In the genomic region with DNA sequence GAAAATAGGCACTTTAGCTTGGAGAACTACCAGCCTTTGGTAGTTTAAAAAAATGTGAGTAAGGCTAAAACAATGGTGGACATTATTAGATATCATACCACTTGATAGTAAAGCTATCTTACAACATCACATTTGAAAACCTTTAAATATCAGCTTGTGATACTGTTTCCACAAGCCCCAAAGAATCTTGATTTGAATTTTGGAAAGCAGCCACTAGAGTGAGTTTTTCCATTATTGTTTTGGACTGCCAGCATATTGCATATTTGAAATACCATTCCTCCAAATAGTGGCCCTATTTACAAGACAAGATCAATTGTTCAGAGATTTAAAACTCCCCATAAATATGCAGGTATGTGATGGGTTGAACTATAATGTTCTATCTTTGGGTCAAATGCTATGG, we compare ENCODE assay signal across 17 cellular contexts.
DNase-seq lines count a peak whose midpoint lies in the region; ATAC-seq and TF ChIP-seq lines count a peak whose summit lies in the region.
"Had no signal": no experiment of that assay in that cellular context is flagged by ENCODE, and none has a peak within 500 bp of the region (broad histone marks: within the 10 kb centered on the region; RNA-seq: fewer than 3 reads in every experiment).

No MANE protein-coding gene starts in this region.

- DNase-seq in SK-N-SH = no peak
- peak; percentile 18 for DNase-seq in M059J (ENCODE audit: low read depth)
- peak; percentile 57 for DNase-seq in fibroblast of the aortic adventitia (ENCODE audit: low read depth)
- DNase-seq in NCI-H748 treated with DMSO at 0.1 percent for 48 hours (lab: John Stamatoyannopoulos, UW) = no peak
- DNase-seq: ACHN; C1 segment of cervical spinal cord; CD4-positive, alpha-beta T cell; DMS79; GDM1; GM23248 had no signal

- no peak for ATAC-seq in SK-N-SH treated with all-trans-retinoic acid at 6 μM for 48 hours
- ATAC-seq in HG03457 (IDR thresholded peaks at IDR 0.05; ENCODE audit: unreplicated experiment) = no peak
- no peak for ATAC-seq in GM21576 (IDR thresholded peaks at IDR 0.05; ENCODE audit: unreplicated experiment)
- ATAC-seq: HCT116, K562 had no signal

- no peak for TF ChIP-seq EP300 in SK-N-SH (IDR thresholded peaks at IDR 0.05; ENCODE audit: borderline replicate concordance in 1 of 2, low read depth in 1 of 2, low read length in 1 of 2)

- no peak overlapping the region for H3K9ac ChIP-seq in SK-N-SH
- H3K9ac ChIP-seq: GM23248 had no signal

- CTCF ChIA-PET in SK-N-SH (lab: Yijun Ruan, JAX) = interaction anchor here (1.6 kb wide), 1 partner anchor 10 kb away, joined by 3 read pairs; no protein-coding TSS in a partner anchor

- no peak overlapping the region for H2AFZ ChIP-seq in SK-N-SH (ENCODE audit: low read depth)
- H2AFZ ChIP-seq: GM23248 had no signal

- no peak overlapping the region for H3K27ac ChIP-seq in SK-N-SH (ENCODE audit: low read depth in 2 of 2, low read length in 1 of 2)
- H3K27ac ChIP-seq: 22Rv1, GM23248, HL-60 had no signal

- no peaks in the 10 kb centered on the region for H4K20me1 ChIP-seq in SK-N-SH (ENCODE audit: insufficient read depth)

- no peak for TF ChIP-seq CTCF in SK-N-SH (IDR thresholded peaks at IDR 0.05)
- TF ChIP-seq CTCF in fibroblast of the aortic adventitia (IDR thresholded peaks at IDR 0.05; ENCODE audit: insufficient read depth, low read length) = no peak

- no peaks in the 10 kb centered on the region for H3K9me2 ChIP-seq in SK-N-SH

- POLR2A ChIA-PET in SK-N-SH (lab: Yijun Ruan, JAX) = no interaction called here

- H3K4me3 ChIP-seq in SK-N-SH (ENCODE audit: low read depth in 2 of 2, low read length in 1 of 2) (no peak overlapping the region), fibroblast of the aortic adventitia (ENCODE audit: low read depth, low read length) (no peak overlapping the region)
- H3K4me3 ChIP-seq: GM23248, K562 had no signal

- TF ChIP-seq RAD21 in SK-N-SH (IDR thresholded peaks at IDR 0.05; ENCODE audit: low read length) = no peak

- H3K79me2 ChIP-seq in SK-N-SH (ENCODE audit: insufficient read depth) = no peaks in the 10 kb centered on the region

- no peaks in the 10 kb centered on the region for H3F3A ChIP-seq in SK-N-SH (replicated peaks; ENCODE audit: insufficient read depth)

- no peaks in the 10 kb centered on the region for H3K4me1 ChIP-seq in SK-N-SH (ENCODE audit: control insufficient read depth in 1 of 2, insufficient read depth in 2 of 2, low read depth in 1 of 2, low read length in 1 of 2)

- H3K36me3 ChIP-seq in SK-N-SH (replicated peaks in 1 of 2; ENCODE audit: control insufficient read depth in 1 of 2, insufficient read depth in 2 of 2, low read length in 1 of 2) = no peaks in the 10 kb centered on the region

- no peaks in the 10 kb centered on the region for H3K9me3 ChIP-seq in SK-N-SH

- no peaks in the 10 kb centered on the region for H3K27me3 ChIP-seq in SK-N-SH (ENCODE audit: insufficient read depth)

- H3K4me2 ChIP-seq in SK-N-SH = no peak overlapping the region

TF ChIP-seq in SK-N-SH treated with all-trans-retinoic acid at 6 μM for 48 hours, 23 proteins besides CTCF, POLR2A, EP300 and RAD21:
- TF ChIP-seq, protein P1, sequence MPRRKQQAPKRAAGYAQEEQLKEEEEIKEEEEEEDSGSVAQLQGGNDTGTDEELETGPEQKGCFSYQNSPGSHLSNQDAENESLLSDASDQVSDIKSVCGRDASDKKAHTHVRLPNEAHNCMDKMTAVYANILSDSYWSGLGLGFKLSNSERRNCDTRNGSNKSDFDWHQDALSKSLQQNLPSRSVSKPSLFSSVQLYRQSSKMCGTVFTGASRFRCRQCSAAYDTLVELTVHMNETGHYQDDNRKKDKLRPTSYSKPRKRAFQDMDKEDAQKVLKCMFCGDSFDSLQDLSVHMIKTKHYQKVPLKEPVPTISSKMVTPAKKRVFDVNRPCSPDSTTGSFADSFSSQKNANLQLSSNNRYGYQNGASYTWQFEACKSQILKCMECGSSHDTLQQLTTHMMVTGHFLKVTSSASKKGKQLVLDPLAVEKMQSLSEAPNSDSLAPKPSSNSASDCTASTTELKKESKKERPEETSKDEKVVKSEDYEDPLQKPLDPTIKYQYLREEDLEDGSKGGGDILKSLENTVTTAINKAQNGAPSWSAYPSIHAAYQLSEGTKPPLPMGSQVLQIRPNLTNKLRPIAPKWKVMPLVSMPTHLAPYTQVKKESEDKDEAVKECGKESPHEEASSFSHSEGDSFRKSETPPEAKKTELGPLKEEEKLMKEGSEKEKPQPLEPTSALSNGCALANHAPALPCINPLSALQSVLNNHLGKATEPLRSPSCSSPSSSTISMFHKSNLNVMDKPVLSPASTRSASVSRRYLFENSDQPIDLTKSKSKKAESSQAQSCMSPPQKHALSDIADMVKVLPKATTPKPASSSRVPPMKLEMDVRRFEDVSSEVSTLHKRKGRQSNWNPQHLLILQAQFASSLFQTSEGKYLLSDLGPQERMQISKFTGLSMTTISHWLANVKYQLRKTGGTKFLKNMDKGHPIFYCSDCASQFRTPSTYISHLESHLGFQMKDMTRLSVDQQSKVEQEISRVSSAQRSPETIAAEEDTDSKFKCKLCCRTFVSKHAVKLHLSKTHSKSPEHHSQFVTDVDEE (CRISPR knock-in tag; IDR thresholded peaks at IDR 0.05) = no peak
- TF ChIP-seq BACH2 (CRISPR knock-in tag; IDR thresholded peaks at IDR 0.05; ENCODE audit: borderline replicate concordance) (no peak), ZC3H10 (CRISPR knock-in tag; IDR thresholded peaks at IDR 0.05) (no peak), RARB (CRISPR knock-in tag; IDR thresholded peaks at IDR 0.05) (no peak), ARNTL (CRISPR knock-in tag; IDR thresholded peaks at IDR 0.05; ENCODE audit: borderline replicate concordance, low read depth) (no peak), CSDC2 (CRISPR knock-in tag; IDR thresholded peaks at IDR 0.05) (no peak), ISL1 (CRISPR knock-in tag; IDR thresholded peaks at IDR 0.05) (peak; percentile 57)
- TF ChIP-seq, protein P2, sequence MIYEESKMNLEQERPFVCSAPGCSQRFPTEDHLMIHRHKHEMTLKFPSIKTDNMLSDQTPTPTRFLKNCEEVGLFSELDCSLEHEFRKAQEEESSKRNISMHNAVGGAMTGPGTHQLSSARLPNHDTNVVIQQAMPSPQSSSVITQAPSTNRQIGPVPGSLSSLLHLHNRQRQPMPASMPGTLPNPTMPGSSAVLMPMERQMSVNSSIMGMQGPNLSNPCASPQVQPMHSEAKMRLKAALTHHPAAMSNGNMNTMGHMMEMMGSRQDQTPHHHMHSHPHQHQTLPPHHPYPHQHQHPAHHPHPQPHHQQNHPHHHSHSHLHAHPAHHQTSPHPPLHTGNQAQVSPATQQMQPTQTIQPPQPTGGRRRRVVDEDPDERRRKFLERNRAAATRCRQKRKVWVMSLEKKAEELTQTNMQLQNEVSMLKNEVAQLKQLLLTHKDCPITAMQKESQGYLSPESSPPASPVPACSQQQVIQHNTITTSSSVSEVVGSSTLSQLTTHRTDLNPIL (CRISPR knock-in tag; IDR thresholded peaks at IDR 0.05; ENCODE audit: low read depth) = no peak

TF ChIP-seq in SK-N-SH, 30 proteins besides CTCF, POLR2A, EP300 and RAD21:
- TF ChIP-seq MEF2A (IDR thresholded peaks at IDR 0.05; ENCODE audit: borderline replicate concordance, low read depth) (no peak), EZH2phosphoT487 (IDR thresholded peaks at IDR 0.05; ENCODE audit: borderline replicate concordance, low read depth) (no peak), SIN3A (IDR thresholded peaks at IDR 0.05; ENCODE audit: borderline replicate concordance, low read depth, low read length) (no peak)
- TF ChIP-seq, protein P3, sequence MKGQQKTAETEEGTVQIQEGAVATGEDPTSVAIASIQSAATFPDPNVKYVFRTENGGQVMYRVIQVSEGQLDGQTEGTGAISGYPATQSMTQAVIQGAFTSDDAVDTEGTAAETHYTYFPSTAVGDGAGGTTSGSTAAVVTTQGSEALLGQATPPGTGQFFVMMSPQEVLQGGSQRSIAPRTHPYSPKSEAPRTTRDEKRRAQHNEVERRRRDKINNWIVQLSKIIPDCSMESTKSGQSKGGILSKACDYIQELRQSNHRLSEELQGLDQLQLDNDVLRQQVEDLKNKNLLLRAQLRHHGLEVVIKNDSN (IDR thresholded peaks at IDR 0.05; ENCODE audit: borderline replicate concordance, low read depth) = no peak
- TF ChIP-seq, protein P4, sequence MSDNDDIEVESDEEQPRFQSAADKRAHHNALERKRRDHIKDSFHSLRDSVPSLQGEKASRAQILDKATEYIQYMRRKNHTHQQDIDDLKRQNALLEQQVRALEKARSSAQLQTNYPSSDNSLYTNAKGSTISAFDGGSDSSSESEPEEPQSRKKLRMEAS (IDR thresholded peaks at IDR 0.05; ENCODE audit: low read depth) = no peak
- TF ChIP-seq, protein P5, sequence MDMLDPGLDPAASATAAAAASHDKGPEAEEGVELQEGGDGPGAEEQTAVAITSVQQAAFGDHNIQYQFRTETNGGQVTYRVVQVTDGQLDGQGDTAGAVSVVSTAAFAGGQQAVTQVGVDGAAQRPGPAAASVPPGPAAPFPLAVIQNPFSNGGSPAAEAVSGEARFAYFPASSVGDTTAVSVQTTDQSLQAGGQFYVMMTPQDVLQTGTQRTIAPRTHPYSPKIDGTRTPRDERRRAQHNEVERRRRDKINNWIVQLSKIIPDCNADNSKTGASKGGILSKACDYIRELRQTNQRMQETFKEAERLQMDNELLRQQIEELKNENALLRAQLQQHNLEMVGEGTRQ (IDR thresholded peaks at IDR 0.05; ENCODE audit: borderline replicate concordance, low read depth, low read length) = no peak

Comparison
In these comparisons a context has a peak if more than half of its experiments do, and no peak if none do; other contexts are left out.
1. DNase-seq: peak in M059J (single experiment) and fibroblast of the aortic adventitia (single experiment); none in SK-N-SH (single experiment) and NCI-H748 treated with DMSO at 0.1 percent for 48 hours (single experiment).